ENCODE assay signal across 1 cellular context in the genomic region with DNA sequence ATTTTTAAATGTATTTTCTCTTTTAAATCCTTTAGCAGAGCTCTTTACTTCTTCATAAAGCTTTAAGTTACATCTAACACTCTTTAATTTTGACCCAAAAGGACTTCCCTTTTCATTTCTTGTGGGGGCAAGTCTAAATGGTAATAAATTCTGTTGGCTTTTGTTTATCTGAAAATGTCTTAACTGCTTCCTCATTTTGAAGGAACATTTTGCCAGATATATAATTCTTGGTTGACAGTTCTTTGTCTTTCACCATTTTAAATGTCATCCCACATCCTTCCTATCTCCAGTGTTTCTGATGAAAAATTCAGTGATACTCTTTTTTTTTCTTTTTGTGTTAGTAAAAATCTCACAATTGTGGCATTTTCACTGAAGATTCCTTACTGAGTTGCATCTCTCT.
TF ChIP-seq lines count a peak whose summit lies in the region.

No MANE protein-coding gene starts in this region.

TF ChIP-seq in K562, 482 proteins besides CTCF, POLR2A, EP300 and RAD21 (continued from another document):
- TF ChIP-seq, protein P1, sequence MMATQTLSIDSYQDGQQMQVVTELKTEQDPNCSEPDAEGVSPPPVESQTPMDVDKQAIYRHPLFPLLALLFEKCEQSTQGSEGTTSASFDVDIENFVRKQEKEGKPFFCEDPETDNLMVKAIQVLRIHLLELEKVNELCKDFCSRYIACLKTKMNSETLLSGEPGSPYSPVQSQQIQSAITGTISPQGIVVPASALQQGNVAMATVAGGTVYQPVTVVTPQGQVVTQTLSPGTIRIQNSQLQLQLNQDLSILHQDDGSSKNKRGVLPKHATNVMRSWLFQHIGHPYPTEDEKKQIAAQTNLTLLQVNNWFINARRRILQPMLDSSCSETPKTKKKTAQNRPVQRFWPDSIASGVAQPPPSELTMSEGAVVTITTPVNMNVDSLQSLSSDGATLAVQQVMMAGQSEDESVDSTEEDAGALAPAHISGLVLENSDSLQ (IDR thresholded peaks at IDR 0.05), result peak; percentile 20; the same call in 1 of the 2 replicates
- TF ChIP-seq FOXJ2 (tag; IDR thresholded peaks at IDR 0.05) (no peak), MECOM (CRISPR knock-in tag; IDR thresholded peaks at IDR 0.05) (peak; percentile 26; the same call in 1 of the 2 replicates), MEIS2 (IDR thresholded peaks at IDR 0.05; ENCODE audit: partially characterized antibody) (peak; percentile 85)
TF ChIP-seq in K562: peak in this region for 6.
